ENCODE assay signal across 8 cellular contexts in the genomic region with DNA sequence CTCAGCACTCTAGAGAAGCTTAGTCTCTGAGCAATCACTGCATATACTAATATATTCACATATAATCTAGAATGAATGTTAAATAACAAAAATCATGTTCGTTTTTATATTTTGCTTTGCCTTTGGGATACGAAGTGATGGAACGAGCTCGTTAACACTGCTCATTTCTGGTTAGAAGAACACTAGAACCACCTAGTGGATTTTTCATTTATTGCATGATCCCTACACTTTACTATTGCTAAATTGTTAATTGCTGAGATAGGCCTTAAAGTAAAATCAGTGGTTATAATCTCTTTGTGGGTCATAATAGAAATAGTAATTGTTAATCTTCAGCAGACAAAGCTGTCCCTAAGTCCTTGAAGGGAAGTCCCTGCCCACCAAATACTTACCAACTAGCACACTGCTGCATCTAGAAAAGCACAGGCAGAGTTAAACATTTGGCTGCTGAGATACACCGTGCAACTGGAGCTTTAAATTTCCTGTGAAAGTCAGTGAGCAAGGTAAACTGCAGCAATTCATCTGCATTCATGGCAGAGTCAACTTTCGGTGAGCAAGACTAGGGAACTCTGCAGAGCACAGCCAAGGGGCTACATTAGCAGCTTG.
DNase-seq lines count a peak whose midpoint lies in the region; ATAC-seq and TF ChIP-seq lines count a peak whose summit lies in the region.

No MANE protein-coding gene starts in this region.

- H4K20me1 ChIP-seq in KMS-11 (ENCODE audit: insufficient read depth): no peaks in the 10 kb centered on the region

- no peaks in the 10 kb centered on the region for H3K36me3 ChIP-seq in KMS-11 (ENCODE audit: insufficient read depth)

- POLR2A ChIA-PET in activated CD4-positive, alpha-beta T cell treated with anti-CD3 and anti-CD28 coated beads for 36 hours (lab: Charles Lee): no interaction called here
- POLR2A ChIA-PET in activated CD4-positive, alpha-beta T cell treated with anti-CD3 and anti-CD28 coated beads, Interleukin-2, amount 10 ng/mL, durations not matched to agents 7 days and 5 days (lab: Charles Lee): no interaction called here

- no peak overlapping the region for H2AFZ ChIP-seq in KMS-11 (ENCODE audit: low read depth)

- no peak overlapping the region for H3K4me2 ChIP-seq in KMS-11

- no peak for DNase-seq in activated CD4-positive, alpha-beta T cell treated with anti-CD3 and anti-CD28 coated beads for 36 hours
- no peak for DNase-seq in activated CD4-positive, alpha-beta T cell treated with anti-CD3 and anti-CD28 coated beads, Interleukin-2, amount 10 ng/mL, durations not matched to agents 7 days and 5 days
- DNase-seq in H4 (ENCODE audit: low spot score) (peak; percentile 30), SHP77 (lab: John Stamatoyannopoulos, UW) (peak; percentile 8 to 51), fibroblast of the aortic adventitia (ENCODE audit: low read depth) (peak; percentile 67), renal cortical epithelial cell (ENCODE audit: low read depth) (peak; percentile 54), mucosa of gallbladder (ENCODE audit: low spot score) (no peak)

- H3K9me3 Mint-ChIP-seq in activated CD4-positive, alpha-beta T cell treated with anti-CD3 and anti-CD28 coated beads for 36 hours (ENCODE audit: low read depth): no peaks in the 10 kb centered on the region
- H3K9me3 Mint-ChIP-seq in activated CD4-positive, alpha-beta T cell treated with anti-CD3 and anti-CD28 coated beads, Interleukin-2, amount 10 ng/mL, durations not matched to agents 7 days and 5 days: no peaks in the 10 kb centered on the region

- TF ChIP-seq CTCF in KMS-11 (conservative IDR thresholded peaks at IDR 0.05; ENCODE audit: low read depth, low read length) (peak; percentile 75), fibroblast of the aortic adventitia (IDR thresholded peaks at IDR 0.05; ENCODE audit: insufficient read depth, low read length) (peak; percentile 63)

- H3K79me2 ChIP-seq in KMS-11 (ENCODE audit: insufficient read depth, low read depth): no peaks in the 10 kb centered on the region

- H3K27ac Mint-ChIP-seq in activated CD4-positive, alpha-beta T cell treated with anti-CD3 and anti-CD28 coated beads for 36 hours: no peak overlapping the region
- H3K27ac Mint-ChIP-seq in activated CD4-positive, alpha-beta T cell treated with anti-CD3 and anti-CD28 coated beads, Interleukin-2, amount 10 ng/mL, durations not matched to agents 7 days and 5 days: no peak overlapping the region

- H3K36me3 Mint-ChIP-seq in activated CD4-positive, alpha-beta T cell treated with anti-CD3 and anti-CD28 coated beads for 36 hours (ENCODE audit: low read depth): no peaks in the 10 kb centered on the region
- no peaks in the 10 kb centered on the region for H3K36me3 Mint-ChIP-seq in activated CD4-positive, alpha-beta T cell treated with anti-CD3 and anti-CD28 coated beads, Interleukin-2, amount 10 ng/mL, durations not matched to agents 7 days and 5 days (ENCODE audit: low read depth)

- peaks cover 5% of the 10 kb centered on the region for H3K27me3 Mint-ChIP-seq in activated CD4-positive, alpha-beta T cell treated with anti-CD3 and anti-CD28 coated beads for 36 hours
- peaks cover 7% of the 10 kb centered on the region for H3K27me3 Mint-ChIP-seq in activated CD4-positive, alpha-beta T cell treated with anti-CD3 and anti-CD28 coated beads, Interleukin-2, amount 10 ng/mL, durations not matched to agents 7 days and 5 days

- no peaks in the 10 kb centered on the region for H3K4me1 ChIP-seq in KMS-11 (ENCODE audit: low read depth, poor library complexity, severe bottlenecking)

- H3K4me3 Mint-ChIP-seq in activated CD4-positive, alpha-beta T cell treated with anti-CD3 and anti-CD28 coated beads for 36 hours: no peak overlapping the region
- no peak overlapping the region for H3K4me3 Mint-ChIP-seq in activated CD4-positive, alpha-beta T cell treated with anti-CD3 and anti-CD28 coated beads, Interleukin-2, amount 10 ng/mL, durations not matched to agents 7 days and 5 days

- H3K4me3 ChIP-seq in KMS-11 (IDR thresholded peaks at IDR 0.05; ENCODE audit: insufficient read depth, low read depth, low read length) (no peak overlapping the region), fibroblast of the aortic adventitia (ENCODE audit: low read depth, low read length) (no peak overlapping the region)

- CTCF ChIA-PET in activated CD4-positive, alpha-beta T cell treated with anti-CD3 and anti-CD28 coated beads for 36 hours (lab: Charles Lee): interaction anchor here (0.6 to 3.6 kb wide), 36 partner anchors 8 to 573 kb away, joined by 3 to 23 read pairs (median 3); no protein-coding TSS in a partner anchor
- CTCF ChIA-PET in activated CD4-positive, alpha-beta T cell treated with anti-CD3 and anti-CD28 coated beads, Interleukin-2, amount 10 ng/mL, durations not matched to agents 7 days and 5 days (lab: Charles Lee): interaction anchor here (0.6 to 0.7 kb wide), 2 partner anchors 14 to 1030 kb away, joined by 3 read pairs; no protein-coding TSS in a partner anchor

- H3K9ac ChIP-seq in KMS-11: no peak overlapping the region

- no peak overlapping the region for H3K27ac ChIP-seq in KMS-11

- intact Hi-C loops in activated CD4-positive, alpha-beta T cell treated with anti-CD3 and anti-CD28 coated beads for 36 hours (cut with DNase I, micrococcal nuclease): loop anchor here (1.0 to 5.0 kb wide), 5 partner anchors 272 to 576 kb away; no protein-coding TSS in a partner anchor

- peak; percentile 70 for ATAC-seq in activated CD4-positive, alpha-beta T cell treated with anti-CD3 and anti-CD28 coated beads for 36 hours

- H3K27me3 ChIP-seq in KMS-11 (ENCODE audit: insufficient read depth, low read depth): no peaks in the 10 kb centered on the region

- H3K4me1 Mint-ChIP-seq in activated CD4-positive, alpha-beta T cell treated with anti-CD3 and anti-CD28 coated beads for 36 hours: no peaks in the 10 kb centered on the region
- H3K4me1 Mint-ChIP-seq in activated CD4-positive, alpha-beta T cell treated with anti-CD3 and anti-CD28 coated beads, Interleukin-2, amount 10 ng/mL, durations not matched to agents 7 days and 5 days: no peaks in the 10 kb centered on the region

Comparison
In these comparisons a context has a peak if more than half of its experiments do, and no peak if none do; other contexts are left out.
1. DNase-seq: peak in H4 (single experiment), SHP77 (2 of 2), fibroblast of the aortic adventitia (single experiment) and renal cortical epithelial cell (single experiment); none in activated CD4-positive, alpha-beta T cell treated with anti-CD3 and anti-CD28 coated beads for 36 hours (single experiment), activated CD4-positive, alpha-beta T cell treated with anti-CD3 and anti-CD28 coated beads, Interleukin-2, amount 10 ng/mL, durations not matched to agents 7 days and 5 days (single experiment) and mucosa of gallbladder (single experiment).